ENCODE assay signal across 16 cellular contexts in the genomic region with DNA sequence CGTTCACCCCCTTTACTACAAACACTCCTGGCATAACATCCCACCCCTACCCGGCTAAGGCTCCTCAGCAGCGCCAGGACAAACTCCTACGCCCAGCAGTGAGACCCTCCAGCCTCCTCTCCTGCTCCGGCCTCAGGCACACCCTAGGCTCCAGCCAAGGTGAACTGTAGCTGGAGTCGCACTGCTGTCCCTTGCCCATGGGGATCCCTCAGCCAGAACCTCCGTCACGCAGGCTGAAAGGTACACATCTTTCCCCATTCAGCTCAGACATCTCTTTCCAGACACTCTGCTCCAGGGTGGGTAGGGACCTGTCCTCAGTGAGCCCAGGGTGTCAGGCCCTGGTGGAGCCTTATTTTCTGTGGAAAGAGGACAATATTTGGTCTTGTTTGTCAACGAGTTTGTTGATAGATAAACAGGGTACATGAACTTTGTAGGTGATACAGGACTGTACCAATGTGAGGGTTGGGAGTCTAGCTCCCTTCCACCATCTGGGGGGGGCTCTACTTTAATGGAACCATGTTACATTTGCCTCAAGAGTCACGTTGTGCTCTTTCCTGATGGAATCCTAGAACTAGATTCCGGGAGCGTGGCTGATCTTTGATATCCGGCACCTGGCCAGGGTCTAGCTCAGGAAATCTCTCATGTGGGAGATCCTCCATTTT. TPM values are rescaled to one million over a fixed set of nuclear protein-coding genes. Genes with fewer than 3 reads are reported as not detected.
DNase-seq lines count a peak whose midpoint lies in the region; ATAC-seq and TF ChIP-seq lines count a peak whose summit lies in the region.
"Had no signal": no experiment of that assay in that cellular context is flagged by ENCODE, and none has a peak within 500 bp of the region (broad histone marks: within the 10 kb centered on the region; RNA-seq: fewer than 3 reads in every experiment).

No MANE protein-coding gene starts in this region.

- no peaks in the 10 kb centered on the region for H3K27me3 ChIP-seq in CD4-positive, alpha-beta T cell (ENCODE audit: control insufficient read depth, insufficient read depth, low read length)
- H3K27me3 ChIP-seq in Karpas-422 (ENCODE audit: low read length) = no peaks in the 10 kb centered on the region
- H3K27me3 ChIP-seq in MG63 = no peaks in the 10 kb centered on the region
- H3K27me3 ChIP-seq: neutrophil had no signal

- H3K9ac ChIP-seq in Karpas-422 (ENCODE audit: low read length) = no peak overlapping the region

- H4K20me1 ChIP-seq in Karpas-422 (ENCODE audit: insufficient read depth, low read depth, low read length) = no peaks in the 10 kb centered on the region

- H3K4me1 ChIP-seq in Karpas-422 (ENCODE audit: low read length) = no peaks in the 10 kb centered on the region

- no peak for ATAC-seq in CD4-positive, alpha-beta T cell (ENCODE audit: poor library complexity)
- ATAC-seq: activated naive CD4-positive, alpha-beta T cell treated with anti-CD3 and anti-CD28 coated beads, Interleukin-2, amount 50 U/mL, for 72 hours had no signal

- no peaks in the 10 kb centered on the region for H3K36me3 Mint-ChIP-seq in CD4-positive, alpha-beta T cell (ENCODE audit: low read depth)
- no peaks in the 10 kb centered on the region for H3K36me3 Mint-ChIP-seq in dendritic cell treated with granulocyte-macrophage colony-stimulating factor and Interleukin-4, amounts not matched to agents 40 ng/mL and 50 ng/mL, for 4 days (ENCODE audit: low read depth)
- H3K36me3 Mint-ChIP-seq in neural crest cell (ENCODE audit: low read depth) = no peaks in the 10 kb centered on the region
- H3K36me3 Mint-ChIP-seq: activated naive CD4-positive, alpha-beta T cell treated with anti-CD3 and anti-CD28 coated beads, Interleukin-2, amount 50 U/mL, for 72 hours had no signal

- POLR2A ChIA-PET in CD4-positive, alpha-beta T cell (lab: Charles Lee) = interaction anchor here (1.0 to 4.8 kb wide), 2 partner anchors 17 to 23 kb away, joined by 3 to 28 read pairs; no protein-coding TSS in a partner anchor

- H3K4me1 Mint-ChIP-seq in CD4-positive, alpha-beta T cell (ENCODE audit: low read depth) = peaks cover 51% of the 10 kb centered on the region
- peaks cover 63% of the 10 kb centered on the region for H3K4me1 Mint-ChIP-seq in dendritic cell treated with granulocyte-macrophage colony-stimulating factor and Interleukin-4, amounts not matched to agents 40 ng/mL and 50 ng/mL, for 4 days (ENCODE audit: low read depth)
- H3K4me1 Mint-ChIP-seq in neural crest cell = peaks cover 67% of the 10 kb centered on the region

- TF ChIP-seq CTCF in CD4-positive, alpha-beta T cell (IDR thresholded peaks at IDR 0.05) = no peak
- TF ChIP-seq CTCF in neural crest cell (conservative IDR thresholded peaks at IDR 0.05) (no peak), GM10266 (IDR thresholded peaks at IDR 0.05; ENCODE audit: control insufficient read depth, insufficient read depth, low read depth, missing control alignments) (no peak), GM13977 (IDR thresholded peaks at IDR 0.05; ENCODE audit: extremely low read depth, insufficient read depth, missing control alignments) (no peak)

- H3K27me3 Mint-ChIP-seq in CD4-positive, alpha-beta T cell = no peaks in the 10 kb centered on the region
- no peaks in the 10 kb centered on the region for H3K27me3 Mint-ChIP-seq in dendritic cell treated with granulocyte-macrophage colony-stimulating factor and Interleukin-4, amounts not matched to agents 40 ng/mL and 50 ng/mL, for 4 days
- H3K27me3 Mint-ChIP-seq in neural crest cell (ENCODE audit: low read depth) = no peaks in the 10 kb centered on the region

- H3K4me3 ChIP-seq in Karpas-422 (ENCODE audit: low read length) (no peak overlapping the region), MG63 (no peak overlapping the region)
- H3K4me3 ChIP-seq: thoracic aorta had no signal

- no peaks in the 10 kb centered on the region for H3K9me2 ChIP-seq in Karpas-422 (replicated peaks; ENCODE audit: insufficient read depth, low read length)

- intact Hi-C loops in CD4-positive, alpha-beta T cell (cut with DNase I, micrococcal nuclease) = no loop called here
- intact Hi-C loops in dendritic cell treated with granulocyte-macrophage colony-stimulating factor and Interleukin-4, amounts not matched to agents 40 ng/mL and 50 ng/mL, for 4 days (cut with micrococcal nuclease) = no loop called here

- peak overlapping the region; percentile 83 for H3K27ac Mint-ChIP-seq in CD4-positive, alpha-beta T cell
- H3K27ac Mint-ChIP-seq in dendritic cell treated with granulocyte-macrophage colony-stimulating factor and Interleukin-4, amounts not matched to agents 40 ng/mL and 50 ng/mL, for 4 days = peak overlapping the region; percentile 76
- H3K27ac Mint-ChIP-seq in neural crest cell (ENCODE audit: unreplicated experiment) = peak overlapping the region; percentile 75
- H3K27ac Mint-ChIP-seq: activated naive CD4-positive, alpha-beta T cell treated with anti-CD3 and anti-CD28 coated beads, Interleukin-2, amount 50 U/mL, for 72 hours had no signal

- no peaks in the 10 kb centered on the region for H3K79me2 ChIP-seq in Karpas-422 (ENCODE audit: low read length)

- no peak overlapping the region for H3K4me2 ChIP-seq in Karpas-422 (ENCODE audit: low read depth, low read length, poor library complexity, severe bottlenecking)

- in situ Hi-C loops in GM13977 (cut with MboI; ENCODE audit: low pct_unique_long_range_greater_than_20kb, low sequenced_read_pairs, unreplicated experiment) = no loop called here

- H3K9me3 Mint-ChIP-seq in CD4-positive, alpha-beta T cell = no peaks in the 10 kb centered on the region
- H3K9me3 Mint-ChIP-seq in dendritic cell treated with granulocyte-macrophage colony-stimulating factor and Interleukin-4, amounts not matched to agents 40 ng/mL and 50 ng/mL, for 4 days = no peaks in the 10 kb centered on the region
- H3K9me3 Mint-ChIP-seq in neural crest cell = no peaks in the 10 kb centered on the region
- H3K9me3 Mint-ChIP-seq: activated naive CD4-positive, alpha-beta T cell treated with anti-CD3 and anti-CD28 coated beads, Interleukin-2, amount 50 U/mL, for 72 hours had no signal

- H3K27ac ChIP-seq in CD4-positive, alpha-beta T cell (ENCODE audit: low read depth, low read length) = no peak overlapping the region
- H3K27ac ChIP-seq in Karpas-422 (ENCODE audit: low read length) = no peak overlapping the region
- H3K27ac ChIP-seq: neutrophil, thoracic aorta had no signal

- no peak overlapping the region for H2AFZ ChIP-seq in Karpas-422 (ENCODE audit: low read length)

- no peak overlapping the region for H3K4me3 Mint-ChIP-seq in CD4-positive, alpha-beta T cell
- H3K4me3 Mint-ChIP-seq in dendritic cell treated with granulocyte-macrophage colony-stimulating factor and Interleukin-4, amounts not matched to agents 40 ng/mL and 50 ng/mL, for 4 days = no peak overlapping the region
- no peak overlapping the region for H3K4me3 Mint-ChIP-seq in neural crest cell

- no peaks in the 10 kb centered on the region for H3K9me3 ChIP-seq in CD4-positive, alpha-beta T cell (ENCODE audit: control insufficient read depth, low read length)
- H3K9me3 ChIP-seq in Karpas-422 (ENCODE audit: low read length) (no peaks in the 10 kb centered on the region), MG63 (no peaks in the 10 kb centered on the region)
- H3K9me3 ChIP-seq: neutrophil, thoracic aorta had no signal

- H3K36me3 ChIP-seq in Karpas-422 (ENCODE audit: insufficient read depth, low read length) (no peaks in the 10 kb centered on the region), MG63 (no peaks in the 10 kb centered on the region)
- H3K36me3 ChIP-seq: neutrophil, thoracic aorta had no signal

- DNase-seq in CD4-positive, alpha-beta T cell = no peak
- DNase-seq in Karpas-422 (peak; percentile 31), neural crest cell (ENCODE audit: low read depth, low spot score) (no peak), GM10266 (ENCODE audit: extremely low spot score) (no peak), GM13977 (ENCODE audit: low spot score) (no peak), MG63 (no peak)
- DNase-seq: dermis blood vessel endothelial cell, erythroblast, Kasumi-1, NCI-H1105, NCI-H2081 treated with DMSO at 0.1 percent for 48 hours, NCI-H510A treated with DMSO at 0.1 percent for 48 hours had no signal

- CTCF ChIA-PET in CD4-positive, alpha-beta T cell (lab: Charles Lee) = interaction anchor here (0.5 to 2.1 kb wide), 2 partner anchors 27 to 309 kb away, joined by 4 to 7 read pairs; no protein-coding TSS in a partner anchor

RNA-seq across cellular contexts. Expression of gene SSBP3, which starts 56.5 kb away (rescaled TPM):
- 10 to 100 TPM; 50.6 to 52.4 TPM for total RNA-seq in CD4-positive, alpha-beta T cell
- 2.4 and 4.7 TPM in 2 replicates for total RNA-seq in Karpas-422 (2014; rRNA removed; shearing (Covaris generic); ENCODE audit: low replicate concordance)
- total RNA-seq in neural crest cell = 94.3 and 99.0 TPM in 2 replicates
- 15.9 and 40.6 TPM in 2 replicates for total RNA-seq in MG63 (2014; rRNA removed; shearing (Covaris generic); ENCODE audit: low replicate concordance)
